26 cellular contexts compared by ENCODE assay signal in the genomic region with DNA sequence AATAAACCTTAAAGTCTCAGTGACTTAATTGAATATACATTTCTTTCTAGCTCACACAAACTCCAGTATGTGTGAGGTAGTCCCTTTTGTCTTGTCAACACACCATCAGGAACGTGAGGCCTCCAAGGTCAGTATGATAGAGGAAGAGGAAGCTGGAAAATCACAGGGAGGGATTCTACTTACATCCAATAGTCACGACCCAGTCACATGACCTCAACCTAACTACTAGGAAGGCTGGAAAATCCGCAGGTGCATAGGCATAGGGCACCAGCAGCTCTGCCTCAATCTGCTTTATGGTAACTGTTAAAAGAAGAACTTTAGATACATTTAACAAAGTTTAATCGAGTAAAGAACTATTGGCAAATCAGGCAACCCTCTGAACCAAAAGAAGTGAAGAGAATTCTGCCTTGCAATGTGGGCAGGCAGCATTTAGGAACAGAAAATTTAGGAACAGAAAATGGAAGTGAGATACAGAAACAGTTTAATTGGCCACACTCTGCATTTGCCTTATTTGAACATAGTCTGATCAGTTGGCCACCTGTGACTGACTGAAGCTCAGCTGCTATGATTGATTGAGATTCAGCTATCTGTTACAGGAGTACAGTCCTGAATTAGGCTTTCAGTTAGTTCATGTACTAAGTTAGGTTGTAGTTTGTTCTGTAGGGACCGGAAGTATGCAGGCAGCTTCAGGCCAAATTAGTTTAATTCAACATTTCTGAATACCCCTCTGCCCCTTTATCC.
"Had no signal": no experiment of that assay in that cellular context is flagged by ENCODE, and none has a peak within 500 bp of the region (broad histone marks: within the 10 kb centered on the region; RNA-seq: fewer than 3 reads in every experiment).

No MANE protein-coding gene starts in this region.

- H3K27ac Mint-ChIP-seq: IgD-negative memory B cell; T-helper 1 cell treated with Interleukin-12 subunit alpha and Interleukin-12 subunit beta and Interleukin-4 antibody, amounts not matched to agents 30 μg/mL and 1 μg/mL, for 36 hours had no signal

- H3K4me1 ChIP-seq: Peyer's patch, SJSA1 had no signal

- H3K9me3 ChIP-seq: Peyer's patch, SJSA1 had no signal

- DNase-seq: KBM-7; NCI-H1092; NCI-H1105 treated with DMSO at 0.1 percent for 48 hours; NCI-H1417 treated with DMSO at 0.1 percent for 48 hours; NCI-H146; NCI-H1694 treated with DMSO at 0.1 percent for 48 hours; NCI-H1930; NCI-H2081; NCI-H2107; NCI-H2227 treated with DMSO at 0.1 percent for 48 hours; NCI-H446; NCI-H510A; NCI-H524 treated with DMSO at 0.1 percent for 48 hours; NCI-H69; NCI-H774; NK-92 treated with Interleukin-12 subunit alpha and Interleukin-12 subunit beta, amount 100 ng/mL, for 24 hours; OCI-M1; PC-9; Peyer's patch; Right ventricle myocardium superior; RPMI8226; SIG-M5 had no signal

- H3K27ac ChIP-seq: PC-9, Peyer's patch, SJSA1, SK-N-MC had no signal

- H3K4me3 ChIP-seq: PC-9, Peyer's patch, SJSA1, SK-N-MC had no signal

- H3K36me3 ChIP-seq: Peyer's patch, SJSA1 had no signal

- H3K27me3 Mint-ChIP-seq: IgD-negative memory B cell had no signal

- H3K4me2 ChIP-seq: PC-9 had no signal

- H3K36me3 Mint-ChIP-seq: IgD-negative memory B cell had no signal

- H3K27me3 ChIP-seq: Peyer's patch, SJSA1 had no signal

- H3K4me1 Mint-ChIP-seq: IgD-negative memory B cell had no signal

- H2AFZ ChIP-seq: PC-9 had no signal

- H3K4me3 Mint-ChIP-seq: IgD-negative memory B cell; T-helper 1 cell treated with Interleukin-12 subunit alpha and Interleukin-12 subunit beta and Interleukin-4 antibody, amounts not matched to agents 30 μg/mL and 1 μg/mL, for 36 hours had no signal
